20 cellular contexts compared by ENCODE assay signal in the genomic region with DNA sequence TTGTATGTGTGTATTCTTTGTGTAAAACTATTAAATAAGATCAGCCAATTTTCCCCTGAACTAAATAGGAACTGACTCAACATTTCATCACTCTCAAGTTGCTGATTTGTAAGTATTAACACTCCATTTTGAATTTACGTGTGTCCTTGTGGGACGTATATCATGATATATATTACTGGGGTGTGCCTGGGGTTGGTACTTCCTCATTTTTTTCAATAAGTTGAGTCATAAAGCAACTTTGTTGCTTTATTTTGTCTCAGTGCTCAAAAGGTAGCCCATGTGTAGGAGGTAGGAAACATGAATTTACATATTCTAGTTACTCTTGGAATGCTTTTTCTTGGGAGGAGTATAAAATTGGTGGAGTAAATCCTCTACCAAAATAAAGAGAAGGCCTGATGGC.
A peak's percentile ranks its signal among the peaks of the same experiment; 100 is the strongest.
DNase-seq lines count a peak whose midpoint lies in the region; ATAC-seq lines count a peak whose summit lies in the region.
"Had no signal": no experiment of that assay in that cellular context is flagged by ENCODE, and none has a peak within 500 bp of the region (broad histone marks: within the 10 kb centered on the region; RNA-seq: fewer than 3 reads in every experiment).

No MANE protein-coding gene starts in this region.

- WGBS in aorta, 2 donors, result 93% methylated on average over 2 of the region's 2 CpGs

- no peaks in the 10 kb centered on the region for H3K4me1 Mint-ChIP-seq in CD8-positive, alpha-beta memory T cell
- H3K4me1 Mint-ChIP-seq: T-cell had no signal

- H3K27me3 Mint-ChIP-seq in CD8-positive, alpha-beta memory T cell, result peaks cover 9 to 11% of the 10 kb centered on the region in 2 donors

- H3K9me3 Mint-ChIP-seq in CD8-positive, alpha-beta memory T cell, result no peaks in the 10 kb centered on the region
- H3K9me3 Mint-ChIP-seq: HFFc6, T-cell had no signal

- peaks cover 3% of the 10 kb centered on the region for H3K9me3 ChIP-seq in aorta (ENCODE audit: control insufficient read depth, low read length)
- H3K9me3 ChIP-seq in CD8-positive, alpha-beta memory T cell (ENCODE audit: low read length), result no peaks in the 10 kb centered on the region

- H3K4me3 ChIP-seq in aorta (ENCODE audit: low read length in 2 of 2), result no peak overlapping the region
- H3K4me3 ChIP-seq in CD8-positive, alpha-beta memory T cell (ENCODE audit: low read length), result no peak overlapping the region
- H3K4me3 ChIP-seq: PC-9 had no signal

- POLR2A ChIA-PET in CD8-positive, alpha-beta memory T cell (lab: Charles Lee), result no interaction called here

- H3K36me3 ChIP-seq in aorta (ENCODE audit: control insufficient read depth in 1 of 2, insufficient read depth in 2 of 2, low read length in 1 of 2), result no peaks in the 10 kb centered on the region
- no peaks in the 10 kb centered on the region for H3K36me3 ChIP-seq in CD8-positive, alpha-beta memory T cell (ENCODE audit: insufficient read depth, low read length)

- peaks cover 0 to under 1% of the 10 kb centered on the region in 2 donors for H3K27me3 ChIP-seq in aorta (ENCODE audit: control insufficient read depth in 1 of 2, insufficient read depth in 2 of 2, low read length in 1 of 2)
- no peaks in the 10 kb centered on the region for H3K27me3 ChIP-seq in CD8-positive, alpha-beta memory T cell (ENCODE audit: insufficient read depth, low read length, poor library complexity, severe bottlenecking)

- ATAC-seq in GM18870 (IDR thresholded peaks at IDR 0.05; ENCODE audit: unreplicated experiment) (peak; percentile 63), HG03060 (IDR thresholded peaks at IDR 0.05; ENCODE audit: low read depth, unreplicated experiment) (peak; percentile 73), aorta (ENCODE audit: low FRiP score) (no peak)
- ATAC-seq: SK-N-SH treated with all-trans-retinoic acid at 6 μM for 48 hours, T-cell had no signal

- H3K4me1 ChIP-seq in aorta (ENCODE audit: control insufficient read depth in 1 of 2, insufficient read depth in 2 of 2, low read length in 2 of 2), result no peaks in the 10 kb centered on the region
- H3K4me1 ChIP-seq in CD8-positive, alpha-beta memory T cell (ENCODE audit: insufficient read depth, low read length), result no peaks in the 10 kb centered on the region

- H3K36me3 Mint-ChIP-seq in CD8-positive, alpha-beta memory T cell, result no peaks in the 10 kb centered on the region
- H3K36me3 Mint-ChIP-seq: T-cell had no signal

- H3K27ac Mint-ChIP-seq in CD8-positive, alpha-beta memory T cell, result no peak overlapping the region
- H3K27ac Mint-ChIP-seq: HFFc6, T-cell had no signal

- DNase-seq in NAMALWA (ENCODE audit: low spot score) (peak; percentile 4), NCI-H1436 (lab: John Stamatoyannopoulos, UW) (no peak), aorta (no peak), NCI-H345 treated with DMSO at 0.1 percent for 48 hours (lab: John Stamatoyannopoulos, UW; ENCODE audit: unreplicated experiment) (no peak)
- no peak for DNase-seq in CD8-positive, alpha-beta memory T cell
- DNase-seq: ACHN, C1 segment of cervical spinal cord, H7, HFFc6, NCI-H1417 treated with DMSO at 0.1 percent for 48 hours, NCI-H345, NCI-H526, PC-9, SIG-M5, T-cell, T-helper 9 cell had no signal

- H3K27ac ChIP-seq in aorta (ENCODE audit: low read depth in 1 of 2, low read length in 2 of 2), result no peak overlapping the region
- H3K27ac ChIP-seq in CD8-positive, alpha-beta memory T cell (ENCODE audit: low read depth, low read length), result no peak overlapping the region
- H3K27ac ChIP-seq: PC-9, RWPE1 had no signal

- CTCF ChIA-PET in CD8-positive, alpha-beta memory T cell (lab: Charles Lee), result no interaction called here

- H3K4me3 Mint-ChIP-seq in CD8-positive, alpha-beta memory T cell, result no peak overlapping the region
- H3K4me3 Mint-ChIP-seq: HFFc6, T-cell had no signal

- intact Hi-C loops in aorta (cut with DNase I), result no loop called here
